ENCODE assay signal across 16 cellular contexts in genomic region chr11:112185883-112186282, GRCh38. TPM values are rescaled to one million over a fixed set of nuclear protein-coding genes. Genes with fewer than 3 reads are reported as not detected.
"Had no signal": no experiment of that assay in that cellular context is flagged by ENCODE, and none has a peak within 500 bp of the region (broad histone marks: within the 10 kb centered on the region; RNA-seq: fewer than 3 reads in every experiment).

No MANE protein-coding gene starts in this region.

- DNase-seq: activated CD4-positive, alpha-beta T cell treated with anti-CD3 and anti-CD28 coated beads, Interleukin-2, amount 50 U/mL, for 48 hours; activated gamma-delta T cell; effector CD8-positive, alpha-beta T cell; hypothalamus; islet precursor cell; mammary epithelial cell; midbrain; occipital lobe; retina had no signal

- H3K4me1 ChIP-seq: breast epithelium, tibial nerve had no signal

- H3K36me3 ChIP-seq: breast epithelium, esophagus muscularis mucosa, tibial nerve had no signal

- H3K27ac ChIP-seq: breast epithelium, esophagus muscularis mucosa, skin epidermis, tibial nerve had no signal

- H3K27me3 ChIP-seq: breast epithelium, esophagus muscularis mucosa, tibial nerve had no signal

- H3K4me3 ChIP-seq: breast epithelium, esophagus muscularis mucosa, skin epidermis, tibial nerve had no signal

- H3K9me3 ChIP-seq: breast epithelium, esophagus muscularis mucosa, tibial nerve had no signal

RNA-seq across cellular contexts. Expression of gene TEX12, which starts 18.7 kb away (rescaled TPM):
- total RNA-seq: astrocyte, occipital lobe had no signal
- polyA plus RNA-seq: adipose tissue, mammary epithelial cell had no signal

RNA-seq across cellular contexts. Expression of gene IL18, which starts 22.0 kb away (rescaled TPM):
- polyA plus RNA-seq: neural cell had no signal
